ENCODE assay signal across 13 cellular contexts in genomic region chr1:155188268-155188667, GRCh38. TPM values are rescaled to one million over a fixed set of nuclear protein-coding genes. Genes with fewer than 3 reads are reported as not detected.
DNase-seq lines count a peak whose midpoint lies in the region; TF ChIP-seq lines count a peak whose summit lies in the region.
"Had no signal": no experiment of that assay in that cellular context is flagged by ENCODE, and none has a peak within 500 bp of the region (broad histone marks: within the 10 kb centered on the region; RNA-seq: fewer than 3 reads in every experiment).

No MANE protein-coding gene starts in this region.

- peak overlapping the region; percentile 48 for H3K4me3 Mint-ChIP-seq in T-helper 1 cell treated with Interleukin-12 subunit alpha and Interleukin-12 subunit beta and Interleukin-4 antibody, amounts not matched to agents 30 μg/mL and 1 μg/mL, for 36 hours
- H3K4me3 Mint-ChIP-seq in HFFc6 (no peak overlapping the region), neural progenitor cell (peak overlapping the region; percentile 42)
- no peak overlapping the region for H3K4me3 Mint-ChIP-seq in dendritic cell treated with granulocyte-macrophage colony-stimulating factor and Interleukin-4, amounts not matched to agents 40 ng/mL and 50 ng/mL, for 4 days

- DNase-seq in T-helper 1 cell (no peak), HFFc6 (no peak), neural progenitor cell (ENCODE audit: low spot score) (no peak), NOMO-1 treated with dmso at 0.1 percent for 144 hours (lab: John Stamatoyannopoulos, UW; ENCODE audit: unreplicated experiment) (no peak), HEK293T (ENCODE audit: extremely low spot score) (no peak)
- DNase-seq in stimulated activated CD4-positive, alpha-beta T cell treated with anti-CD3 and anti-CD28 coated beads, Interleukin-1b, Interleukin-23, amount 100 ng/mL, for 48 hours: no peak
- DNase-seq: NCI-H2029, SHP77 had no signal

- no peak overlapping the region for H3K27ac ChIP-seq in neural progenitor cell
- H3K27ac ChIP-seq: 22Rv1 had no signal

- TF ChIP-seq CTCF in HFFc6 (IDR thresholded peaks at IDR 0.05): no peak
- no peak for TF ChIP-seq CTCF in neural progenitor cell (IDR thresholded peaks at IDR 0.05)

- intact Hi-C loops in dendritic cell treated with granulocyte-macrophage colony-stimulating factor and Interleukin-4, amounts not matched to agents 40 ng/mL and 50 ng/mL, for 4 days (cut with micrococcal nuclease): no loop called here

- no peaks in the 10 kb centered on the region for H3K9me3 ChIP-seq in neural progenitor cell (ENCODE audit: low read depth)
- H3K9me3 ChIP-seq: HAP-1 had no signal

- H3K27me3 Mint-ChIP-seq in T-helper 1 cell treated with Interleukin-12 subunit alpha and Interleukin-12 subunit beta and Interleukin-4 antibody, amounts not matched to agents 30 μg/mL and 1 μg/mL, for 36 hours (ENCODE audit: low read depth): no peaks in the 10 kb centered on the region
- H3K27me3 Mint-ChIP-seq in HFFc6 (ENCODE audit: insufficient read depth) (peaks cover 2% of the 10 kb centered on the region; the same call in 1 of the 2 replicates), neural progenitor cell (ENCODE audit: insufficient read depth, low read depth) (peaks cover 20% of the 10 kb centered on the region)
- peaks cover 20% of the 10 kb centered on the region for H3K27me3 Mint-ChIP-seq in dendritic cell treated with granulocyte-macrophage colony-stimulating factor and Interleukin-4, amounts not matched to agents 40 ng/mL and 50 ng/mL, for 4 days

- no peak overlapping the region for H3K4me3 ChIP-seq in neural progenitor cell
- H3K4me3 ChIP-seq: HAP-1, smooth muscle cell had no signal

- no peaks in the 10 kb centered on the region for H4K20me1 ChIP-seq in neural progenitor cell (ENCODE audit: low read depth)

- POLR2A ChIA-PET in HEK293T (lab: Yijun Ruan, JAX): no interaction called here

- H3K36me3 ChIP-seq in neural progenitor cell: no peaks in the 10 kb centered on the region
- H3K36me3 ChIP-seq: HAP-1 had no signal

- no peaks in the 10 kb centered on the region for H3K9me3 Mint-ChIP-seq in T-helper 1 cell treated with Interleukin-12 subunit alpha and Interleukin-12 subunit beta and Interleukin-4 antibody, amounts not matched to agents 30 μg/mL and 1 μg/mL, for 36 hours
- H3K9me3 Mint-ChIP-seq in HFFc6: no peaks in the 10 kb centered on the region
- no peaks in the 10 kb centered on the region for H3K9me3 Mint-ChIP-seq in dendritic cell treated with granulocyte-macrophage colony-stimulating factor and Interleukin-4, amounts not matched to agents 40 ng/mL and 50 ng/mL, for 4 days
- H3K9me3 Mint-ChIP-seq in neural progenitor cell: peaks cover 7% of the 10 kb centered on the region

- H3K4me2 ChIP-seq in neural progenitor cell: no peak overlapping the region
- H3K4me2 ChIP-seq: smooth muscle cell had no signal

- H2AFZ ChIP-seq in neural progenitor cell (replicated peaks): no peak overlapping the region

- H3K9ac ChIP-seq in neural progenitor cell: no peak overlapping the region

- peak overlapping the region; percentile 64 for H3K27ac Mint-ChIP-seq in T-helper 1 cell treated with Interleukin-12 subunit alpha and Interleukin-12 subunit beta and Interleukin-4 antibody, amounts not matched to agents 30 μg/mL and 1 μg/mL, for 36 hours
- H3K27ac Mint-ChIP-seq in HFFc6: peak overlapping the region; percentile 36
- peak overlapping the region; percentile 54 for H3K27ac Mint-ChIP-seq in dendritic cell treated with granulocyte-macrophage colony-stimulating factor and Interleukin-4, amounts not matched to agents 40 ng/mL and 50 ng/mL, for 4 days
- H3K27ac Mint-ChIP-seq in neural progenitor cell: peak overlapping the region; percentile 92

- no peaks in the 10 kb centered on the region for H3K79me2 ChIP-seq in neural progenitor cell (ENCODE audit: low read depth)

- peaks cover 18% of the 10 kb centered on the region for H3K4me1 Mint-ChIP-seq in T-helper 1 cell treated with Interleukin-12 subunit alpha and Interleukin-12 subunit beta and Interleukin-4 antibody, amounts not matched to agents 30 μg/mL and 1 μg/mL, for 36 hours (ENCODE audit: low read depth)
- H3K4me1 Mint-ChIP-seq in HFFc6 (ENCODE audit: low read depth): peaks cover 9% of the 10 kb centered on the region
- peaks cover 62% of the 10 kb centered on the region for H3K4me1 Mint-ChIP-seq in dendritic cell treated with granulocyte-macrophage colony-stimulating factor and Interleukin-4, amounts not matched to agents 40 ng/mL and 50 ng/mL, for 4 days (ENCODE audit: low read depth)
- H3K4me1 Mint-ChIP-seq in neural progenitor cell: peaks cover 16% of the 10 kb centered on the region

- peaks cover 15% of the 10 kb centered on the region for H3K4me1 ChIP-seq in neural progenitor cell

- peaks cover 15% of the 10 kb centered on the region for H3K36me3 Mint-ChIP-seq in T-helper 1 cell treated with Interleukin-12 subunit alpha and Interleukin-12 subunit beta and Interleukin-4 antibody, amounts not matched to agents 30 μg/mL and 1 μg/mL, for 36 hours (ENCODE audit: low read depth)
- H3K36me3 Mint-ChIP-seq in HFFc6 (ENCODE audit: low read depth) (peaks cover 5% of the 10 kb centered on the region; the same call in 1 of the 2 replicates), neural progenitor cell (peaks cover 7% of the 10 kb centered on the region)
- no peaks in the 10 kb centered on the region for H3K36me3 Mint-ChIP-seq in dendritic cell treated with granulocyte-macrophage colony-stimulating factor and Interleukin-4, amounts not matched to agents 40 ng/mL and 50 ng/mL, for 4 days (ENCODE audit: low read depth)

- no peaks in the 10 kb centered on the region for H3K27me3 ChIP-seq in neural progenitor cell

- H3F3A ChIP-seq in neural progenitor cell (ENCODE audit: low read depth): peaks cover 12% of the 10 kb centered on the region

- CTCF ChIA-PET in HEK293T (lab: Yijun Ruan, JAX): no interaction called here

TF ChIP-seq in HEK293T, 16 proteins besides CTCF, POLR2A, EP300 and RAD21:
- TF ChIP-seq FOXA1 (IDR thresholded peaks at IDR 0.05): no peak
- no peak for TF ChIP-seq TARDBP (IDR thresholded peaks at IDR 0.05)
- no peak for TF ChIP-seq HDGF (IDR thresholded peaks at IDR 0.05; ENCODE audit: borderline replicate concordance)
- no peak for TF ChIP-seq CTBP1 (IDR thresholded peaks at IDR 0.05; ENCODE audit: borderline replicate concordance)
- TF ChIP-seq SP1 (IDR thresholded peaks at IDR 0.05): no peak
- TF ChIP-seq, protein P1, sequence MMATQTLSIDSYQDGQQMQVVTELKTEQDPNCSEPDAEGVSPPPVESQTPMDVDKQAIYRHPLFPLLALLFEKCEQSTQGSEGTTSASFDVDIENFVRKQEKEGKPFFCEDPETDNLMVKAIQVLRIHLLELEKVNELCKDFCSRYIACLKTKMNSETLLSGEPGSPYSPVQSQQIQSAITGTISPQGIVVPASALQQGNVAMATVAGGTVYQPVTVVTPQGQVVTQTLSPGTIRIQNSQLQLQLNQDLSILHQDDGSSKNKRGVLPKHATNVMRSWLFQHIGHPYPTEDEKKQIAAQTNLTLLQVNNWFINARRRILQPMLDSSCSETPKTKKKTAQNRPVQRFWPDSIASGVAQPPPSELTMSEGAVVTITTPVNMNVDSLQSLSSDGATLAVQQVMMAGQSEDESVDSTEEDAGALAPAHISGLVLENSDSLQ (IDR thresholded peaks at IDR 0.05): no peak
- no peak for TF ChIP-seq LEF1 (IDR thresholded peaks at IDR 0.05; ENCODE audit: borderline replicate concordance)
- TF ChIP-seq ZNF384 (IDR thresholded peaks at IDR 0.05): no peak
- no peak for TF ChIP-seq NFRKB (IDR thresholded peaks at IDR 0.05)
- TF ChIP-seq ARNT (IDR thresholded peaks at IDR 0.05): no peak
- TF ChIP-seq L3MBTL2 (conservative IDR thresholded peaks at IDR 0.05): no peak
- TF ChIP-seq FOXM1 (IDR thresholded peaks at IDR 0.05; ENCODE audit: borderline replicate concordance): no peak
- TF ChIP-seq FOXK2 (IDR thresholded peaks at IDR 0.05): no peak
- TF ChIP-seq BHLHE40 (IDR thresholded peaks at IDR 0.05; ENCODE audit: borderline replicate concordance): no peak

RNA-seq across cellular contexts. Expression of gene TRIM46, which starts 14.6 kb away (rescaled TPM):
- total RNA-seq in HFFc6 (2021; fragmentation: NEBNext Ultra II Directional; extraction: Animal tissue kit (Norgen Biotek cat#: 25700)): 1 to 10 TPM; 5.1 to 7.1 (median 6.1) TPM
- total RNA-seq in neural progenitor cell (ENCODE audit: low replicate concordance): 3.9 and 10.2 TPM in 2 replicates

RNA-seq across cellular contexts. Expression of gene KRTCAP2, which starts 15.2 kb away (rescaled TPM):
- total RNA-seq in HFFc6 (2021; fragmentation: NEBNext Ultra II Directional; extraction: Animal tissue kit (Norgen Biotek cat#: 25700)): 100 to 1,000 TPM; 231 to 351 (median 285) TPM
- total RNA-seq in neural progenitor cell (ENCODE audit: low replicate concordance): 37.8 and 100 TPM in 2 replicates

RNA-seq across cellular contexts. Expression of gene THBS3, which starts 19.4 kb away (rescaled TPM):
- total RNA-seq in HFFc6 (2021; fragmentation: NEBNext Ultra II Directional; extraction: Animal tissue kit (Norgen Biotek cat#: 25700)): 10 to 100 TPM; 13.9 to 20.3 (median 16.9) TPM
- total RNA-seq in neural progenitor cell (ENCODE audit: low replicate concordance): 19.3 and 30.4 TPM in 2 replicates

RNA-seq across cellular contexts. Expression of gene MTX1, which starts 20.2 kb away (rescaled TPM):
- total RNA-seq in HFFc6 (2021; fragmentation: NEBNext Ultra II Directional; extraction: Animal tissue kit (Norgen Biotek cat#: 25700)): 10 to 100 TPM; 49.8 to 55.4 (median 51.5) TPM
- 25.6 and 46.5 TPM in 2 replicates for total RNA-seq in neural progenitor cell (ENCODE audit: low replicate concordance)

RNA-seq across cellular contexts. Expression of gene DPM3, which starts 47.9 kb away (rescaled TPM):
- 100 to 1,000 TPM in 1 of 6 experiments, 10 to 100 TPM in 5; 66.2 to 110 (median 86.2) TPM for total RNA-seq in HFFc6 (2021; fragmentation: NEBNext Ultra II Directional; extraction: Animal tissue kit (Norgen Biotek cat#: 25700))
- total RNA-seq in neural progenitor cell (ENCODE audit: low replicate concordance): 16.8 and 133 TPM in 2 replicates

Comparison
In these comparisons a context has a peak if more than half of its experiments do, and no peak if none do; other contexts are left out.
1. H3K27ac Mint-ChIP-seq: peak in every context shown above with its lines; median percentile 92 in neural progenitor cell; 64 in T-helper 1 cell treated with Interleukin-12 subunit alpha and Interleukin-12 subunit beta and Interleukin-4 antibody, amounts not matched to agents 30 μg/mL and 1 μg/mL, for 36 hours; 54 in dendritic cell treated with granulocyte-macrophage colony-stimulating factor and Interleukin-4, amounts not matched to agents 40 ng/mL and 50 ng/mL, for 4 days; 36 in HFFc6.
2. H3K4me3 Mint-ChIP-seq: peak in T-helper 1 cell treated with Interleukin-12 subunit alpha and Interleukin-12 subunit beta and Interleukin-4 antibody, amounts not matched to agents 30 μg/mL and 1 μg/mL, for 36 hours (single experiment) and neural progenitor cell (single experiment); none in HFFc6 (single experiment) and dendritic cell treated with granulocyte-macrophage colony-stimulating factor and Interleukin-4, amounts not matched to agents 40 ng/mL and 50 ng/mL, for 4 days (single experiment).